Comparison of ENCODE assay signal across 8 cellular contexts in genomic region chr6:47309326-47310130, GRCh38. TPM values are rescaled to one million over a fixed set of nuclear protein-coding genes. Genes with fewer than 3 reads are reported as not detected.
DNase-seq lines count a peak whose midpoint lies in the region; ATAC-seq and TF ChIP-seq lines count a peak whose summit lies in the region.

Gene TNFRSF21, minus strand, starts transcription at chr6:47309905. Its CDS starts 394 bp downstream, at chr6:47309511.

- H3K4me1 Mint-ChIP-seq in activated CD4-positive, alpha-beta T cell treated with anti-CD3 and anti-CD28 coated beads, Interleukin-2, amount 10 ng/mL, durations not matched to agents 7 days and 5 days = peaks cover 10% of the 10 kb centered on the region

- DNase-seq in BJ (ENCODE audit: low read depth) (peak; percentile 26), NCI-H510A treated with DMSO at 0.1 percent for 48 hours (lab: John Stamatoyannopoulos, UW) (peak; percentile 97), dermis blood vessel endothelial cell (peak; percentile 96), left lung (peak; percentile 95)
- DNase-seq in activated CD4-positive, alpha-beta T cell treated with anti-CD3 and anti-CD28 coated beads, Interleukin-2, amount 10 ng/mL, durations not matched to agents 7 days and 5 days = peak; percentile 87
- DNase-seq in stimulated activated CD4-positive, alpha-beta T cell treated with anti-CD3 and anti-CD28 coated beads, Interleukin-4, amount 100 ng/mL, for 1 hour = peak; percentile 78

- H3K36me3 Mint-ChIP-seq in activated CD4-positive, alpha-beta T cell treated with anti-CD3 and anti-CD28 coated beads, Interleukin-2, amount 10 ng/mL, durations not matched to agents 7 days and 5 days (ENCODE audit: low read depth) = no peaks in the 10 kb centered on the region

- H3K4me1 ChIP-seq in left lung = peaks cover 0 to 15% of the 10 kb centered on the region in 2 donors

- H3K27ac Mint-ChIP-seq in activated CD4-positive, alpha-beta T cell treated with anti-CD3 and anti-CD28 coated beads, Interleukin-2, amount 10 ng/mL, durations not matched to agents 7 days and 5 days = no peak within 1 kb of the TSS

- H3K4me3 Mint-ChIP-seq in activated CD4-positive, alpha-beta T cell treated with anti-CD3 and anti-CD28 coated beads, Interleukin-2, amount 10 ng/mL, durations not matched to agents 7 days and 5 days = peak within 1 kb of the TSS; percentile 68

- POLR2A ChIA-PET in BJ (lab: Charles Lee) = no interaction called here
- POLR2A ChIA-PET in activated CD4-positive, alpha-beta T cell treated with anti-CD3 and anti-CD28 coated beads, Interleukin-2, amount 10 ng/mL, durations not matched to agents 7 days and 5 days (lab: Charles Lee) = no interaction called here

- TF ChIP-seq CTCF in BJ (IDR thresholded peaks at IDR 0.05; ENCODE audit: insufficient read depth, low read depth, low read length) = peak; percentile 98
- peak; percentile 89 to 92 for TF ChIP-seq CTCF in left lung (IDR thresholded peaks at IDR 0.05)

- intact Hi-C loops in left lung (cut with DNase I) = no loop called here

- no peaks in the 10 kb centered on the region for H3K9me3 Mint-ChIP-seq in activated CD4-positive, alpha-beta T cell treated with anti-CD3 and anti-CD28 coated beads, Interleukin-2, amount 10 ng/mL, durations not matched to agents 7 days and 5 days

- H3K27me3 ChIP-seq in BJ (ENCODE audit: control insufficient read depth, insufficient read depth, low read length) = no peaks in the 10 kb centered on the region
- peaks cover 0 to 43% of the 10 kb centered on the region in 2 donors for H3K27me3 ChIP-seq in left lung

- peak within 1 kb of the TSS; percentile 65 to 77 for H3K27ac ChIP-seq in left lung

- H3K9me3 ChIP-seq in left lung = no peaks in the 10 kb centered on the region

- H3K36me3 ChIP-seq in BJ (ENCODE audit: control insufficient read depth, insufficient read depth, low read length) (no peaks in the 10 kb centered on the region), left lung (no peaks in the 10 kb centered on the region)

- ATAC-seq in HG03439 (IDR thresholded peaks at IDR 0.05; ENCODE audit: unreplicated experiment) (peak; percentile 100), left lung (peak; percentile 98)

- CTCF ChIA-PET in BJ (lab: Yijun Ruan, JAX) = interaction anchor here (0.6 to 7.1 kb wide), 16 partner anchors 8 to 461 kb away, joined by 3 to 175 read pairs (median 5); no protein-coding TSS in a partner anchor
- CTCF ChIA-PET in activated CD4-positive, alpha-beta T cell treated with anti-CD3 and anti-CD28 coated beads, Interleukin-2, amount 10 ng/mL, durations not matched to agents 7 days and 5 days (lab: Charles Lee) = no interaction called here

- peak within 1 kb of the TSS; percentile 66 for H3K4me3 ChIP-seq in BJ (ENCODE audit: low read depth, low read length)
- peak within 1 kb of the TSS; percentile 58 to 61 for H3K4me3 ChIP-seq in left lung

- peaks cover 56% of the 10 kb centered on the region for H3K27me3 Mint-ChIP-seq in activated CD4-positive, alpha-beta T cell treated with anti-CD3 and anti-CD28 coated beads, Interleukin-2, amount 10 ng/mL, durations not matched to agents 7 days and 5 days

- TF ChIP-seq POLR2A in GM19193 (IDR thresholded peaks at IDR 0.05; ENCODE audit: extremely low read depth, insufficient read depth, insufficient read length) = peak; percentile 42

RNA-seq across cellular contexts. Expression of gene TNFRSF21, which starts in this region (rescaled TPM):
- 2.4 and 3.6 TPM in 2 replicates for polyA plus RNA-seq in BJ (2011; rRNA removed)
- polyA minus RNA-seq in BJ (2011; rRNA and poly(A)+ RNA removed) = 6.0 and 8.5 TPM in 2 replicates
- total RNA-seq in activated CD4-positive, alpha-beta T cell treated with anti-CD3 and anti-CD28 coated beads, Interleukin-2, amount 10 ng/mL, durations not matched to agents 7 days and 5 days = under 1 TPM; 0.27 TPM
- 56.0 and 71.9 TPM in 2 replicates for total RNA-seq in dermis blood vessel endothelial cell
- total RNA-seq in left lung = 10 to 100 TPM; 42.4 to 55.8 TPM

Comparison
In these comparisons a context has a peak if more than half of its experiments do, and no peak if none do; other contexts are left out.
1. Peak in every context shown above with its lines: DNase-seq, ATAC-seq, H3K4me3 ChIP-seq and H3K27ac ChIP-seq.
2. RNA of gene TNFRSF21 (total RNA-seq): 56.0 to 71.9 TPM in dermis blood vessel endothelial cell and 42.4 to 55.8 TPM in left lung; 0.27 TPM in activated CD4-positive, alpha-beta T cell treated with anti-CD3 and anti-CD28 coated beads, Interleukin-2, amount 10 ng/mL, durations not matched to agents 7 days and 5 days; every median in the first group is over 10 times any median in the second.
3. Peak in DNase-seq in activated CD4-positive, alpha-beta T cell treated with anti-CD3 and anti-CD28 coated beads, Interleukin-2, amount 10 ng/mL, durations not matched to agents 7 days and 5 days; RNA of the gene not detected or under 1 TPM.
4. DNase-seq: peak in every context shown above with its lines; median percentile 97 in NCI-H510A treated with DMSO at 0.1 percent for 48 hours; 96 in dermis blood vessel endothelial cell; 95 in left lung; 87 in activated CD4-positive, alpha-beta T cell treated with anti-CD3 and anti-CD28 coated beads, Interleukin-2, amount 10 ng/mL, durations not matched to agents 7 days and 5 days; 78 in stimulated activated CD4-positive, alpha-beta T cell treated with anti-CD3 and anti-CD28 coated beads, Interleukin-4, amount 100 ng/mL, for 1 hour; 26 in BJ.